ENCODE assay signal across 8 cellular contexts in genomic region chr11:69915501-69916250, GRCh38.
DNase-seq lines count a peak whose midpoint lies in the region; ATAC-seq, FAIRE-seq and TF ChIP-seq lines count a peak whose summit lies in the region.

No MANE protein-coding gene starts in this region.

- FAIRE-seq in GM12891 (lab: Jason Lieb, UNC), result no peak

- no peak overlapping the region for H3K4me3 Mint-ChIP-seq in activated T-cell treated with anti-CD3 and anti-CD28 coated beads, Interleukin-2, amount 50 U/mL, for 24 hours

- TF ChIP-seq POLR2A in GM12891 (IDR thresholded peaks at IDR 0.05; ENCODE audit: low read depth, low read length), result no peak

- H3K27ac Mint-ChIP-seq in activated T-cell treated with anti-CD3 and anti-CD28 coated beads, Interleukin-2, amount 50 U/mL, for 24 hours, result no peak overlapping the region

- H3K36me3 Mint-ChIP-seq in activated T-cell treated with anti-CD3 and anti-CD28 coated beads, Interleukin-2, amount 50 U/mL, for 24 hours (ENCODE audit: low read depth), result no peaks in the 10 kb centered on the region

- peaks cover 58% of the 10 kb centered on the region for H3K27me3 Mint-ChIP-seq in activated T-cell treated with anti-CD3 and anti-CD28 coated beads, Interleukin-2, amount 50 U/mL, for 24 hours

- ATAC-seq in HG03159 (IDR thresholded peaks at IDR 0.05; ENCODE audit: unreplicated experiment), result no peak

- H3K9me3 Mint-ChIP-seq in activated T-cell treated with anti-CD3 and anti-CD28 coated beads, Interleukin-2, amount 50 U/mL, for 24 hours, result no peaks in the 10 kb centered on the region

- peak; percentile 72 for DNase-seq in AG08395 (ENCODE audit: low spot score)
- DNase-seq in GM12891 (ENCODE audit: insufficient read length, low spot score), result peak; percentile 51
- DNase-seq in NCI-H226, result peak; percentile 17
- DNase-seq in activated T-cell treated with anti-CD3 and anti-CD28 coated beads, Interleukin-2, amount 50 U/mL, for 24 hours, result peak; percentile 61
- peak; percentile 16 for DNase-seq in glomerular endothelial cell (ENCODE audit: extremely low read depth, low read depth, low spot score)
- peak; percentile 16 for DNase-seq in pons (ENCODE audit: low spot score)
- DNase-seq in OCI-M2 (lab: John Stamatoyannopoulos, UW; ENCODE audit: unreplicated experiment), result no peak

- no peaks in the 10 kb centered on the region for H3K4me1 Mint-ChIP-seq in activated T-cell treated with anti-CD3 and anti-CD28 coated beads, Interleukin-2, amount 50 U/mL, for 24 hours (ENCODE audit: low read depth)

TF ChIP-seq in GM12891, 5 proteins besides CTCF, POLR2A, EP300 and RAD21:
- no peak for TF ChIP-seq TAF1 (IDR thresholded peaks at IDR 0.05; ENCODE audit: low read depth, low read length)
- no peak for TF ChIP-seq PAX5 (IDR thresholded peaks at IDR 0.05; ENCODE audit: insufficient read depth, low read length, severe bottlenecking)
- TF ChIP-seq POU2F2 (IDR thresholded peaks at IDR 0.05; ENCODE audit: low read depth, low read length), result no peak
- TF ChIP-seq POLR2AphosphoS5 (IDR thresholded peaks at IDR 0.05; ENCODE audit: low read depth, low read length), result no peak
- TF ChIP-seq SPI1 (IDR thresholded peaks at IDR 0.05; ENCODE audit: low read depth, low read length), result no peak
